Comparison of ENCODE assay signal across 2 cellular contexts in genomic region chr5:34620185-34620584, GRCh38.
TF ChIP-seq lines count a peak whose summit lies in the region.

No MANE protein-coding gene starts in this region.

TF ChIP-seq in GM23338, 12 proteins besides CTCF, POLR2A, EP300 and RAD21 (continued from another document):
- TF ChIP-seq NANOG (IDR thresholded peaks at IDR 0.05; ENCODE audit: borderline replicate concordance) (no peak), POLR2AphosphoS5 (IDR thresholded peaks at IDR 0.05; ENCODE audit: low read depth) (no peak), EZH2phosphoT487 (IDR thresholded peaks at IDR 0.05; ENCODE audit: unreplicated experiment) (no peak), JUNB (IDR thresholded peaks at IDR 0.05; ENCODE audit: unreplicated experiment) (no peak), ZNF114 (CRISPR knock-in tag; IDR thresholded peaks at IDR 0.05) (no peak), EZH2 (IDR thresholded peaks at IDR 0.05; ENCODE audit: low read depth, unreplicated experiment) (no peak)
- TF ChIP-seq, protein P1, sequence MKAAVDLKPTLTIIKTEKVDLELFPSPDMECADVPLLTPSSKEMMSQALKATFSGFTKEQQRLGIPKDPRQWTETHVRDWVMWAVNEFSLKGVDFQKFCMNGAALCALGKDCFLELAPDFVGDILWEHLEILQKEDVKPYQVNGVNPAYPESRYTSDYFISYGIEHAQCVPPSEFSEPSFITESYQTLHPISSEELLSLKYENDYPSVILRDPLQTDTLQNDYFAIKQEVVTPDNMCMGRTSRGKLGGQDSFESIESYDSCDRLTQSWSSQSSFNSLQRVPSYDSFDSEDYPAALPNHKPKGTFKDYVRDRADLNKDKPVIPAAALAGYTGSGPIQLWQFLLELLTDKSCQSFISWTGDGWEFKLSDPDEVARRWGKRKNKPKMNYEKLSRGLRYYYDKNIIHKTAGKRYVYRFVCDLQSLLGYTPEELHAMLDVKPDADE (IDR thresholded peaks at IDR 0.05), result no peak
TF ChIP-seq in GM23338: peak in this region for 0.

TF ChIP-seq in WTC11, 78 proteins besides CTCF, POLR2A, EP300 and RAD21:
- TF ChIP-seq, protein P2, sequence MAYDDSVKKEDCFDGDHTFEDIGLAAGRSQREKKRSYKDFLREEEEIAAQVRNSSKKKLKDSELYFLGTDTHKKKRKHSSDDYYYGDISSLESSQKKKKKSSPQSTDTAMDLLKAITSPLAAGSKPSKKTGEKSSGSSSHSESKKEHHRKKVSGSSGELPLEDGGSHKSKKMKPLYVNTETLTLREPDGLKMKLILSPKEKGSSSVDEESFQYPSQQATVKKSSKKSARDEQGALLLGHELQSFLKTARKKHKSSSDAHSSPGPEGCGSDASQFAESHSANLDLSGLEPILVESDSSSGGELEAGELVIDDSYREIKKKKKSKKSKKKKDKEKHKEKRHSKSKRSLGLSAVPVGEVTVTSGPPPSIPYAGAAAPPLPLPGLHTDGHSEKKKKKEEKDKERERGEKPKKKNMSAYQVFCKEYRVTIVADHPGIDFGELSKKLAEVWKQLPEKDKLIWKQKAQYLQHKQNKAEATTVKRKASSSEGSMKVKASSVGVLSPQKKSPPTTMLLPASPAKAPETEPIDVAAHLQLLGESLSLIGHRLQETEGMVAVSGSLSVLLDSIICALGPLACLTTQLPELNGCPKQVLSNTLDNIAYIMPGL (CRISPR knock-in tag; IDR thresholded peaks at IDR 0.05), result no peak
- TF ChIP-seq OVOL2 (CRISPR knock-in tag; IDR thresholded peaks at IDR 0.05; ENCODE audit: borderline replicate concordance), result no peak
- TF ChIP-seq, protein P3, sequence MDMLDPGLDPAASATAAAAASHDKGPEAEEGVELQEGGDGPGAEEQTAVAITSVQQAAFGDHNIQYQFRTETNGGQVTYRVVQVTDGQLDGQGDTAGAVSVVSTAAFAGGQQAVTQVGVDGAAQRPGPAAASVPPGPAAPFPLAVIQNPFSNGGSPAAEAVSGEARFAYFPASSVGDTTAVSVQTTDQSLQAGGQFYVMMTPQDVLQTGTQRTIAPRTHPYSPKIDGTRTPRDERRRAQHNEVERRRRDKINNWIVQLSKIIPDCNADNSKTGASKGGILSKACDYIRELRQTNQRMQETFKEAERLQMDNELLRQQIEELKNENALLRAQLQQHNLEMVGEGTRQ (CRISPR knock-in tag; IDR thresholded peaks at IDR 0.05), result no peak
- no peak for TF ChIP-seq AFF4 (CRISPR knock-in tag; IDR thresholded peaks at IDR 0.05; ENCODE audit: borderline replicate concordance)
- no peak for TF ChIP-seq ARID4B (CRISPR knock-in tag; IDR thresholded peaks at IDR 0.05; ENCODE audit: borderline replicate concordance)
- TF ChIP-seq, protein P4, sequence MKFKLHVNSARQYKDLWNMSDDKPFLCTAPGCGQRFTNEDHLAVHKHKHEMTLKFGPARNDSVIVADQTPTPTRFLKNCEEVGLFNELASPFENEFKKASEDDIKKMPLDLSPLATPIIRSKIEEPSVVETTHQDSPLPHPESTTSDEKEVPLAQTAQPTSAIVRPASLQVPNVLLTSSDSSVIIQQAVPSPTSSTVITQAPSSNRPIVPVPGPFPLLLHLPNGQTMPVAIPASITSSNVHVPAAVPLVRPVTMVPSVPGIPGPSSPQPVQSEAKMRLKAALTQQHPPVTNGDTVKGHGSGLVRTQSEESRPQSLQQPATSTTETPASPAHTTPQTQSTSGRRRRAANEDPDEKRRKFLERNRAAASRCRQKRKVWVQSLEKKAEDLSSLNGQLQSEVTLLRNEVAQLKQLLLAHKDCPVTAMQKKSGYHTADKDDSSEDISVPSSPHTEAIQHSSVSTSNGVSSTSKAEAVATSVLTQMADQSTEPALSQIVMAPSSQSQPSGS (CRISPR knock-in tag; IDR thresholded peaks at IDR 0.05; ENCODE audit: borderline replicate concordance, low read depth), result no peak
- no peak for TF ChIP-seq GABPB1 (CRISPR knock-in tag; IDR thresholded peaks at IDR 0.05)
- TF ChIP-seq RORB (CRISPR knock-in tag; IDR thresholded peaks at IDR 0.05), result no peak
- TF ChIP-seq ZNF263 (CRISPR knock-in tag; IDR thresholded peaks at IDR 0.05; ENCODE audit: low read depth), result no peak
- no peak for TF ChIP-seq ZNF416 (CRISPR knock-in tag; IDR thresholded peaks at IDR 0.05)
- TF ChIP-seq, protein P5, sequence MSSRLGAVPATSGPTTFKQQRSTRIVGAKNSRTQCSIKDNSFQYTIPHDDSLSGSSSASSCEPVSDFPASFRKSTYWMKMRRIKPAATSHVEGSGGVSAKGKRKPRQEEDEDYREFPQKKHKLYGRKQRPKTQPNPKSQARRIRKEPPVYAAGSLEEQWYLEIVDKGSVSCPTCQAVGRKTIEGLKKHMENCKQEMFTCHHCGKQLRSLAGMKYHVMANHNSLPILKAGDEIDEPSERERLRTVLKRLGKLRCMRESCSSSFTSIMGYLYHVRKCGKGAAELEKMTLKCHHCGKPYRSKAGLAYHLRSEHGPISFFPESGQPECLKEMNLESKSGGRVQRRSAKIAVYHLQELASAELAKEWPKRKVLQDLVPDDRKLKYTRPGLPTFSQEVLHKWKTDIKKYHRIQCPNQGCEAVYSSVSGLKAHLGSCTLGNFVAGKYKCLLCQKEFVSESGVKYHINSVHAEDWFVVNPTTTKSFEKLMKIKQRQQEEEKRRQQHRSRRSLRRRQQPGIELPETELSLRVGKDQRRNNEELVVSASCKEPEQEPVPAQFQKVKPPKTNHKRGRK (CRISPR knock-in tag; IDR thresholded peaks at IDR 0.05; ENCODE audit: borderline replicate concordance), result no peak
- TF ChIP-seq JUN (CRISPR knock-in tag; IDR thresholded peaks at IDR 0.05), result no peak
- TF ChIP-seq ZBTB21 (CRISPR knock-in tag; IDR thresholded peaks at IDR 0.05; ENCODE audit: borderline replicate concordance), result no peak
- no peak for TF ChIP-seq RELA (CRISPR knock-in tag; IDR thresholded peaks at IDR 0.05; ENCODE audit: borderline replicate concordance)
- TF ChIP-seq FOXK1 (CRISPR knock-in tag; IDR thresholded peaks at IDR 0.05), result no peak
- no peak for TF ChIP-seq FOXP4 (CRISPR knock-in tag; IDR thresholded peaks at IDR 0.05)
- TF ChIP-seq CREB1 (CRISPR knock-in tag; IDR thresholded peaks at IDR 0.05), result no peak
- no peak for TF ChIP-seq ZSCAN18 (CRISPR knock-in tag; IDR thresholded peaks at IDR 0.05)
- no peak for TF ChIP-seq SOX15 (CRISPR knock-in tag; IDR thresholded peaks at IDR 0.05)
- no peak for TF ChIP-seq MYBL2 (CRISPR knock-in tag; IDR thresholded peaks at IDR 0.05)
